In genomic region chr6:135586844-135587243, GRCh38 we compare ENCODE assay signal across 13 cellular contexts.
A peak's percentile ranks its signal among the peaks of the same experiment; 100 is the strongest.
DNase-seq lines count a peak whose midpoint lies in the region; ATAC-seq lines count a peak whose summit lies in the region.
"Had no signal": no experiment of that assay in that cellular context is flagged by ENCODE, and none has a peak within 500 bp of the region (broad histone marks: within the 10 kb centered on the region; RNA-seq: fewer than 3 reads in every experiment).

No MANE protein-coding gene starts in this region.

- H3K4me1 Mint-ChIP-seq in activated CD4-positive, alpha-beta T cell treated with anti-CD3 and anti-CD28 coated beads, Interleukin-2, amount 10 ng/mL, durations not matched to agents 24 days and 14 days = peaks cover 70% of the 10 kb centered on the region
- peaks cover 74% of the 10 kb centered on the region for H3K4me1 Mint-ChIP-seq in activated T-helper 1 cell treated with anti-CD3 and anti-CD28 coated beads, Interleukin-12 subunit alpha, Interleukin-12 subunit beta, Interleukin-2, Interleukin-4 antibody, amounts not matched to agents 30 ng/mL and 10 ng/mL and 1 ng/mL, durations not matched to agents 14 hours and 24 hours and 36 hours (ENCODE audit: low read depth)
- H3K4me1 Mint-ChIP-seq in stimulated activated naive B cell treated with anti-CD40 and anti-IgM and Interleukin-4, amounts not matched to agents 10 μg/mL and 1 μg/mL and 100 μg/mL, for 72 hours = peaks cover 10 to 20% of the 10 kb centered on the region in 2 donors

- peak; percentile 60 for ATAC-seq in HG03432 (IDR thresholded peaks at IDR 0.05; ENCODE audit: unreplicated experiment)
- peak; percentile 92 for ATAC-seq in stimulated activated naive B cell treated with anti-CD40 and anti-IgM and Interleukin-4, amounts not matched to agents 10 μg/mL and 1 μg/mL and 100 μg/mL, for 72 hours (replicated peaks)
- ATAC-seq: GM23338 had no signal

- H3K36me3 Mint-ChIP-seq in activated CD4-positive, alpha-beta T cell treated with anti-CD3 and anti-CD28 coated beads, Interleukin-2, amount 10 ng/mL, durations not matched to agents 24 days and 14 days (ENCODE audit: low read depth) = peaks cover 66% of the 10 kb centered on the region
- peaks cover 46% of the 10 kb centered on the region for H3K36me3 Mint-ChIP-seq in activated T-helper 1 cell treated with anti-CD3 and anti-CD28 coated beads, Interleukin-12 subunit alpha, Interleukin-12 subunit beta, Interleukin-2, Interleukin-4 antibody, amounts not matched to agents 30 ng/mL and 10 ng/mL and 1 ng/mL, durations not matched to agents 14 hours and 24 hours and 36 hours (ENCODE audit: low read depth)
- peaks cover 3 to 21% of the 10 kb centered on the region in 2 donors for H3K36me3 Mint-ChIP-seq in stimulated activated naive B cell treated with anti-CD40 and anti-IgM and Interleukin-4, amounts not matched to agents 10 μg/mL and 1 μg/mL and 100 μg/mL, for 72 hours
- H3K36me3 Mint-ChIP-seq: T-cell had no signal

- H3K36me3 ChIP-seq in MG63 = no peaks in the 10 kb centered on the region

- H3K9me3 ChIP-seq in MG63 = no peaks in the 10 kb centered on the region

- peak overlapping the region; percentile 97 for H3K27ac Mint-ChIP-seq in activated CD4-positive, alpha-beta T cell treated with anti-CD3 and anti-CD28 coated beads, Interleukin-2, amount 10 ng/mL, durations not matched to agents 24 days and 14 days
- peak overlapping the region; percentile 88 for H3K27ac Mint-ChIP-seq in activated T-helper 1 cell treated with anti-CD3 and anti-CD28 coated beads, Interleukin-12 subunit alpha, Interleukin-12 subunit beta, Interleukin-2, Interleukin-4 antibody, amounts not matched to agents 30 ng/mL and 10 ng/mL and 1 ng/mL, durations not matched to agents 14 hours and 24 hours and 36 hours
- peak overlapping the region; percentile 76 for H3K27ac Mint-ChIP-seq in stimulated activated naive B cell treated with anti-CD40 and anti-IgM and Interleukin-4, amounts not matched to agents 10 μg/mL and 1 μg/mL and 100 μg/mL, for 72 hours
- H3K27ac Mint-ChIP-seq: GM23338, T-cell had no signal

- DNase-seq in activated CD4-positive, alpha-beta T cell treated with anti-CD3 and anti-CD28 coated beads, Interleukin-2, amount 10 ng/mL, durations not matched to agents 24 days and 14 days = peak; percentile 89
- DNase-seq in activated CD4-positive, alpha-beta T cell treated with anti-CD3 and anti-CD28 coated beads for 1 hour = no peak
- peak; percentile 38 for DNase-seq in activated T-helper 1 cell treated with anti-CD3 and anti-CD28 coated beads, Interleukin-12 subunit alpha, Interleukin-12 subunit beta, Interleukin-2, Interleukin-4 antibody, amounts not matched to agents 30 ng/mL and 10 ng/mL and 1 ng/mL, durations not matched to agents 14 hours and 24 hours and 36 hours (ENCODE audit: low spot score)
- peak; percentile 59 for DNase-seq in stimulated activated naive B cell treated with anti-CD40 and anti-IgM and Interleukin-4, amounts not matched to agents 10 μg/mL and 1 μg/mL and 100 μg/mL, for 72 hours
- DNase-seq in NCI-H2196 treated with DMSO at 0.1 percent for 48 hours (lab: John Stamatoyannopoulos, UW; ENCODE audit: unreplicated experiment) = no peak
- DNase-seq in MG63 = no peak
- DNase-seq in NCI-H2029 treated with DMSO at 0.1 percent for 48 hours (lab: John Stamatoyannopoulos, UW) = no peak
- DNase-seq: activated gamma-delta T cell; NCI-H2029; stimulated activated CD4-positive, alpha-beta T cell treated with anti-CD3 and anti-CD28 coated beads, Interleukin-4, amount 100 ng/mL, for 1 hour had no signal

- peaks cover 38% of the 10 kb centered on the region for H3K9me3 Mint-ChIP-seq in activated CD4-positive, alpha-beta T cell treated with anti-CD3 and anti-CD28 coated beads, Interleukin-2, amount 10 ng/mL, durations not matched to agents 24 days and 14 days
- H3K9me3 Mint-ChIP-seq in activated T-helper 1 cell treated with anti-CD3 and anti-CD28 coated beads, Interleukin-12 subunit alpha, Interleukin-12 subunit beta, Interleukin-2, Interleukin-4 antibody, amounts not matched to agents 30 ng/mL and 10 ng/mL and 1 ng/mL, durations not matched to agents 14 hours and 24 hours and 36 hours = peaks cover 45% of the 10 kb centered on the region
- H3K9me3 Mint-ChIP-seq in stimulated activated naive B cell treated with anti-CD40 and anti-IgM and Interleukin-4, amounts not matched to agents 10 μg/mL and 1 μg/mL and 100 μg/mL, for 72 hours = peaks cover 13 to 25% of the 10 kb centered on the region in 2 donors

- peak overlapping the region; percentile 34 for H3K4me3 Mint-ChIP-seq in activated CD4-positive, alpha-beta T cell treated with anti-CD3 and anti-CD28 coated beads, Interleukin-2, amount 10 ng/mL, durations not matched to agents 24 days and 14 days
- H3K4me3 Mint-ChIP-seq in activated T-helper 1 cell treated with anti-CD3 and anti-CD28 coated beads, Interleukin-12 subunit alpha, Interleukin-12 subunit beta, Interleukin-2, Interleukin-4 antibody, amounts not matched to agents 30 ng/mL and 10 ng/mL and 1 ng/mL, durations not matched to agents 14 hours and 24 hours and 36 hours = peak overlapping the region; percentile 27
- peak overlapping the region; percentile 20 to 37 for H3K4me3 Mint-ChIP-seq in stimulated activated naive B cell treated with anti-CD40 and anti-IgM and Interleukin-4, amounts not matched to agents 10 μg/mL and 1 μg/mL and 100 μg/mL, for 72 hours
- H3K4me3 Mint-ChIP-seq: GM23338, T-cell had no signal

- H3K4me3 ChIP-seq in MG63 = no peak overlapping the region
- H3K4me3 ChIP-seq: GM23338 had no signal

- intact Hi-C loops in activated CD4-positive, alpha-beta T cell treated with anti-CD3 and anti-CD28 coated beads, Interleukin-2, amount 10 ng/mL, durations not matched to agents 24 days and 14 days (cut with micrococcal nuclease) = loop anchor here (1.0 to 2.0 kb wide), 5 partner anchors 10 to 50 kb away; no protein-coding TSS in a partner anchor
- intact Hi-C loops in activated T-helper 1 cell treated with anti-CD3 and anti-CD28 coated beads, Interleukin-12 subunit alpha, Interleukin-12 subunit beta, Interleukin-2, Interleukin-4 antibody, amounts not matched to agents 30 ng/mL and 10 ng/mL and 1 ng/mL, durations not matched to agents 14 hours and 24 hours and 36 hours (cut with micrococcal nuclease) = loop anchor here (1.0 to 2.0 kb wide), 5 partner anchors 10 to 49 kb away; no protein-coding TSS in a partner anchor

- H3K27me3 ChIP-seq in MG63 = no peaks in the 10 kb centered on the region

- H3K27me3 Mint-ChIP-seq in activated CD4-positive, alpha-beta T cell treated with anti-CD3 and anti-CD28 coated beads, Interleukin-2, amount 10 ng/mL, durations not matched to agents 24 days and 14 days = no peaks in the 10 kb centered on the region
- H3K27me3 Mint-ChIP-seq in activated T-helper 1 cell treated with anti-CD3 and anti-CD28 coated beads, Interleukin-12 subunit alpha, Interleukin-12 subunit beta, Interleukin-2, Interleukin-4 antibody, amounts not matched to agents 30 ng/mL and 10 ng/mL and 1 ng/mL, durations not matched to agents 14 hours and 24 hours and 36 hours (ENCODE audit: insufficient read depth) = no peaks in the 10 kb centered on the region
- no peaks in the 10 kb centered on the region for H3K27me3 Mint-ChIP-seq in stimulated activated naive B cell treated with anti-CD40 and anti-IgM and Interleukin-4, amounts not matched to agents 10 μg/mL and 1 μg/mL and 100 μg/mL, for 72 hours
- H3K27me3 Mint-ChIP-seq: T-cell had no signal

Comparison
In these comparisons a context has a peak if more than half of its experiments do, and no peak if none do; other contexts are left out.
1. DNase-seq: peak in activated CD4-positive, alpha-beta T cell treated with anti-CD3 and anti-CD28 coated beads, Interleukin-2, amount 10 ng/mL, durations not matched to agents 24 days and 14 days (single experiment), activated T-helper 1 cell treated with anti-CD3 and anti-CD28 coated beads, Interleukin-12 subunit alpha, Interleukin-12 subunit beta, Interleukin-2, Interleukin-4 antibody, amounts not matched to agents 30 ng/mL and 10 ng/mL and 1 ng/mL, durations not matched to agents 14 hours and 24 hours and 36 hours (single experiment) and stimulated activated naive B cell treated with anti-CD40 and anti-IgM and Interleukin-4, amounts not matched to agents 10 μg/mL and 1 μg/mL and 100 μg/mL, for 72 hours (single experiment); none in activated CD4-positive, alpha-beta T cell treated with anti-CD3 and anti-CD28 coated beads for 1 hour (single experiment), NCI-H2196 treated with DMSO at 0.1 percent for 48 hours (single experiment), MG63 (single experiment) and NCI-H2029 treated with DMSO at 0.1 percent for 48 hours (single experiment).
2. Peak in every context shown above with its lines, with median percentiles within 50 percentile points of each other: H3K27ac Mint-ChIP-seq and H3K4me3 Mint-ChIP-seq.